In the genomic region with DNA sequence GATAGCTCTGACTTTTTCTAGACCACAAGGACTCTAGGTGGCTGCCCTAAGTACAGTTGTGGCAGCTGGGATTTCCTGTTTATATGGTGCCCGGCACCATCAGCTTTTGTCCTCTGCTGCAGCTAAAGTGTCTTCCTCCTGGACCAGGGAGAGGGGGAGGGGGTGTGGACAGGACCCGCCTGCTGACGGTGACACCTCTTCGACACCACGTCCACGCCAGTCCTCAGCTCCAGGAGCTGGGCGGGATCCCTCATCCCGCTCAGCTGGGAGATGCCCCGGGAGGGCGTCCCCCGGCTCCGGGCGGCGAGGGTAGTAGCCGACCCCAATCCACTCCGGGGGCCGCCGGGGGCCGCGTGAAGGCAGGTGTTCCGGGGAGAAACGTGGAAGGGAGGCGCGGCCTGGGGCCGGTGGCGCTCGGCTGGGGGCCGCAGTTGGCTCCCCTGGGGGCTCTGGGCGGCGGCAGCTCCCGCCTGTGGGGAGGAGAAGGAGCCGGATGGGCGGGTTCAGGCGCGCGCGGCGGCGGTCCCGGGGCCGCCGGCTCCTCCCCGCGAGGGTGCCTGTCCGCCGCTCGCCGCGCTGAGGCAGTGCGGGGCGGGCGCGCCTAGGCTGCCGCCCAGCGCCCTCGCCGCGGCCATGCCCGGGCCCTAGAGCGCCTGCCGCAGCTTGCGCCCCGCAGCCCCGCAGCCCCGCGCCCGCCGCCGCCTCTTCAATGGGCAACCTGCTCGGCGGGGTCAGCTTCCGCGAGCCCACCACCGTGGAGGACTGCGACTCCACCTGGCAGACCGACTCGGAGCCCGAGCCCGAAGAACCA, we compare ENCODE assay signal across 8 cellular contexts. TPM values are rescaled to one million over a fixed set of nuclear protein-coding genes. Genes with fewer than 3 reads are reported as not detected.
A peak's percentile ranks its signal among the peaks of the same experiment; 100 is the strongest.
DNase-seq lines count a peak whose midpoint lies in the region; ATAC-seq and TF ChIP-seq lines count a peak whose summit lies in the region.

TSS of gene OGFRL1 (plus strand) at position 584 of the 811 bp plus-strand sequence. CDS start at position 710, 126 bp downstream.

- peak; percentile 93 for ATAC-seq in GM23338

- H2AFZ ChIP-seq in GM23338 (peak within 1 kb of the TSS; percentile 98), neural cell (ENCODE audit: low read depth, low read length) (no peak within 1 kb of the TSS)

- H3K36me3 Mint-ChIP-seq in GM23338 (ENCODE audit: low read depth): peaks cover under 1% of the 10 kb centered on the region; the same call in 2 of the 3 replicates

- H3K4me3 Mint-ChIP-seq in GM23338: peak within 1 kb of the TSS; percentile 76

- H3K27ac Mint-ChIP-seq in GM23338: no peak within 1 kb of the TSS

- H3K9me2 ChIP-seq in GM23338 (ENCODE audit: insufficient read depth) (peaks cover 4% of the 10 kb centered on the region; the same call in 1 of the 2 replicates), neural cell (ENCODE audit: insufficient read depth, low read length) (no peaks in the 10 kb centered on the region)

- peak; percentile 84 for TF ChIP-seq POLR2A in Raji (IDR thresholded peaks at IDR 0.05; ENCODE audit: insufficient read depth, low read depth, low read length)

- peak within 1 kb of the TSS; percentile 77 for H3K4me3 ChIP-seq in GM23338
- H3K4me3 ChIP-seq in fibroblast of villous mesenchyme (ENCODE audit: low read depth, low read length): peak within 1 kb of the TSS; percentile 68
- H3K4me3 ChIP-seq in neural cell (ENCODE audit: low read length): peak within 1 kb of the TSS; percentile 72
- peak within 1 kb of the TSS; percentile 76 to 80 for H3K4me3 ChIP-seq in stomach smooth muscle (ENCODE audit: low read length in 2 of 2)

- no peak within 1 kb of the TSS for H3K27ac ChIP-seq in GM23338 (ENCODE audit: low read depth)
- peak within 1 kb of the TSS; percentile 40 for H3K27ac ChIP-seq in neural cell (ENCODE audit: low read length)
- H3K27ac ChIP-seq in stomach smooth muscle (ENCODE audit: low read length): peak within 1 kb of the TSS; percentile 61

- no peak for TF ChIP-seq EP300 in neural cell (conservative IDR thresholded peaks at IDR 0.05; ENCODE audit: poor library complexity, severe bottlenecking)

- TF ChIP-seq CTCF in GM23338 (conservative IDR thresholded peaks at IDR 0.05; ENCODE audit: low read depth in 2 of 2) (no peak; a peak in 1 of 4 replicates), LNCAP (IDR thresholded peaks at IDR 0.05) (peak; percentile 15; the same call in 1 of the 2 replicates), fibroblast of villous mesenchyme (IDR thresholded peaks at IDR 0.05; ENCODE audit: insufficient read depth, low read depth, low read length) (no peak), neural cell (IDR thresholded peaks at IDR 0.05; ENCODE audit: poor library complexity, severe bottlenecking) (peak; percentile 52)

- H3F3A ChIP-seq in GM23338 (replicated peaks; ENCODE audit: low read depth) (peaks cover 6% of the 10 kb centered on the region; the same call in 1 of the 2 replicates), neural cell (ENCODE audit: insufficient read depth, low read length, poor library complexity, severe bottlenecking) (no peaks in the 10 kb centered on the region)

- H3K79me2 ChIP-seq in GM23338 (replicated peaks; ENCODE audit: insufficient read depth): peaks cover 23% of the 10 kb centered on the region
- H3K79me2 ChIP-seq in neural cell (replicated peaks; ENCODE audit: insufficient read depth, low read length): no peaks in the 10 kb centered on the region

- DNase-seq in ELF-1 (ENCODE audit: low read depth, low spot score) (peak; percentile 67), GM23338 (ENCODE audit: low spot score) (peak; percentile 72), fibroblast of villous mesenchyme (ENCODE audit: low read depth) (peak; percentile 67)
- DNase-seq in activated effector memory CD4-positive, alpha-beta T cell treated with anti-CD3 and anti-CD28 coated beads, Interleukin-2, amount 50 U/mL, for 16 hours: peak; percentile 87

- H3K27me3 ChIP-seq in GM23338 (ENCODE audit: insufficient read depth) (peaks cover 3% of the 10 kb centered on the region; the same call in 1 of the 2 replicates), neural cell (ENCODE audit: insufficient read depth, low read depth, low read length) (no peaks in the 10 kb centered on the region), stomach smooth muscle (ENCODE audit: control insufficient read depth in 1 of 2, insufficient read depth in 2 of 2, low read length in 2 of 2) (no peaks in the 10 kb centered on the region)

- H3K4me2 ChIP-seq in GM23338 (peak within 1 kb of the TSS; percentile 83), neural cell (ENCODE audit: low read length) (peak within 1 kb of the TSS; percentile 32)

- peak within 1 kb of the TSS; percentile 67 for H3K9ac ChIP-seq in neural cell (ENCODE audit: low read length)
- H3K9ac ChIP-seq in stomach smooth muscle (ENCODE audit: low read length in 2 of 2): peak within 1 kb of the TSS; percentile 58 to 67

- peaks cover 32% of the 10 kb centered on the region for H3K4me1 Mint-ChIP-seq in GM23338

- H3K36me3 ChIP-seq in GM23338 (ENCODE audit: insufficient read depth) (0 out of 2 replicates have a peak, but pooled peaks cover 3% of the 10 kb centered on the region), neural cell (ENCODE audit: insufficient read depth, low read length) (no peaks in the 10 kb centered on the region), stomach smooth muscle (ENCODE audit: control insufficient read depth in 2 of 2, insufficient read depth in 2 of 2, low read length in 2 of 2) (no peaks in the 10 kb centered on the region)

- H3K9me3 Mint-ChIP-seq in GM23338: no peaks in the 10 kb centered on the region

- H3K27me3 Mint-ChIP-seq in GM23338 (ENCODE audit: insufficient read depth, low read depth, poor library complexity): peaks cover 9% of the 10 kb centered on the region

- peaks cover 13% of the 10 kb centered on the region for H3K4me1 ChIP-seq in GM23338 (ENCODE audit: insufficient read depth)
- peaks cover 9% of the 10 kb centered on the region for H3K4me1 ChIP-seq in stomach smooth muscle (ENCODE audit: control insufficient read depth, insufficient read depth, low read length)

- H3K9me3 ChIP-seq in neural cell (ENCODE audit: low read length): no peaks in the 10 kb centered on the region
- H3K9me3 ChIP-seq in stomach smooth muscle (ENCODE audit: control insufficient read depth in 2 of 2, low read length in 2 of 2): no peaks in the 10 kb centered on the region

- H4K20me1 ChIP-seq in GM23338 (replicated peaks; ENCODE audit: insufficient read depth): no peaks in the 10 kb centered on the region
- no peaks in the 10 kb centered on the region for H4K20me1 ChIP-seq in neural cell (ENCODE audit: insufficient read depth)

- TF ChIP-seq RAD21 in neural cell (conservative IDR thresholded peaks at IDR 0.05): peak; percentile 16

TF ChIP-seq in GM23338, 12 proteins besides CTCF, POLR2A, EP300 and RAD21 (continues in another document):
- TF ChIP-seq POLR2AphosphoS5 (IDR thresholded peaks at IDR 0.05; ENCODE audit: low read depth): no peak
- TF ChIP-seq NANOG (IDR thresholded peaks at IDR 0.05; ENCODE audit: borderline replicate concordance): no peak
- TF ChIP-seq, protein P1, sequence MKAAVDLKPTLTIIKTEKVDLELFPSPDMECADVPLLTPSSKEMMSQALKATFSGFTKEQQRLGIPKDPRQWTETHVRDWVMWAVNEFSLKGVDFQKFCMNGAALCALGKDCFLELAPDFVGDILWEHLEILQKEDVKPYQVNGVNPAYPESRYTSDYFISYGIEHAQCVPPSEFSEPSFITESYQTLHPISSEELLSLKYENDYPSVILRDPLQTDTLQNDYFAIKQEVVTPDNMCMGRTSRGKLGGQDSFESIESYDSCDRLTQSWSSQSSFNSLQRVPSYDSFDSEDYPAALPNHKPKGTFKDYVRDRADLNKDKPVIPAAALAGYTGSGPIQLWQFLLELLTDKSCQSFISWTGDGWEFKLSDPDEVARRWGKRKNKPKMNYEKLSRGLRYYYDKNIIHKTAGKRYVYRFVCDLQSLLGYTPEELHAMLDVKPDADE (IDR thresholded peaks at IDR 0.05): no peak
- no peak for TF ChIP-seq ZNF114 (CRISPR knock-in tag; IDR thresholded peaks at IDR 0.05)
- no peak for TF ChIP-seq STAT1 (IDR thresholded peaks at IDR 0.05; ENCODE audit: unreplicated experiment)
- no peak for TF ChIP-seq JUNB (IDR thresholded peaks at IDR 0.05; ENCODE audit: unreplicated experiment)
- TF ChIP-seq ZNF331 (CRISPR knock-in tag; IDR thresholded peaks at IDR 0.05; ENCODE audit: low read depth): no peak
- no peak for TF ChIP-seq CREB1 (CRISPR knock-in tag; IDR thresholded peaks at IDR 0.05; ENCODE audit: low read depth)
- no peak for TF ChIP-seq EZH2phosphoT487 (IDR thresholded peaks at IDR 0.05; ENCODE audit: unreplicated experiment)
- TF ChIP-seq EZH2 (IDR thresholded peaks at IDR 0.05; ENCODE audit: low read depth, unreplicated experiment): no peak

TF ChIP-seq in neural cell, 6 proteins besides CTCF, POLR2A, EP300 and RAD21:
- TF ChIP-seq TAF1 (IDR thresholded peaks at IDR 0.05; ENCODE audit: low read depth): no peak
- TF ChIP-seq POLR2AphosphoS5 (IDR thresholded peaks at IDR 0.05): peak; percentile 11

RNA-seq across cellular contexts. Expression of gene OGFRL1, which starts in this region (rescaled TPM):
- total RNA-seq in GM23338 (2014; rRNA removed; shearing (Covaris generic)): 10.0 and 12.0 TPM in 2 replicates
- polyA plus RNA-seq in GM23338 (2016; fragmentation: Nextera tagmentation; extraction: Ambion mirVana) (3.8 and 4.2 TPM in 2 replicates), neural cell (5.9 and 8.3 TPM in 2 replicates)
- total RNA-seq in fibroblast of villous mesenchyme: 90.8 and 241 TPM in 2 replicates
- polyA minus RNA-seq in neural cell: 13.6 and 15.0 TPM in 2 replicates

Comparison
In these comparisons a context has a peak if more than half of its experiments do, and no peak if none do; other contexts are left out.
1. CTCF ChIP-seq: peak in LNCAP (single experiment) and neural cell (single experiment); none in GM23338 (0 of 2) and fibroblast of villous mesenchyme (single experiment).
2. Peak in every context shown above with its lines, with median percentiles within 50 percentile points of each other: DNase-seq and H3K4me3 ChIP-seq.